8 cellular contexts compared by ENCODE assay signal in genomic region chr6:117482240-117483003, GRCh38. TPM values are rescaled to one million over a fixed set of nuclear protein-coding genes. Genes with fewer than 3 reads are reported as not detected.
A peak's percentile ranks its signal among the peaks of the same experiment; 100 is the strongest.
DNase-seq lines count a peak whose midpoint lies in the region; ATAC-seq and TF ChIP-seq lines count a peak whose summit lies in the region.

TSS of gene DCBLD1 (plus strand) at chr6:117482674. CDS start at chr6:117482782, 108 bp downstream.

- H3K27me3 ChIP-seq in colonic mucosa, result no peaks in the 10 kb centered on the region

- H3K36me3 ChIP-seq in colonic mucosa, result no peaks in the 10 kb centered on the region

- H3K27ac ChIP-seq in colonic mucosa, result peak within 1 kb of the TSS; percentile 87

- H3K4me3 ChIP-seq in colonic mucosa, result peak within 1 kb of the TSS; percentile 57

- TF ChIP-seq CTCF in colonic mucosa (IDR thresholded peaks at IDR 0.05), result no peak

- no peaks in the 10 kb centered on the region for H3K9me3 ChIP-seq in colonic mucosa

- H3K4me1 ChIP-seq in colonic mucosa, result peaks cover 5% of the 10 kb centered on the region

- intact Hi-C loops in colonic mucosa (cut with DNase I), result no loop called here

- peak; percentile 76 for ATAC-seq in HG02885 (IDR thresholded peaks at IDR 0.05; ENCODE audit: poor library complexity, unreplicated experiment)
- ATAC-seq in activated CD4-positive, CD25-positive, alpha-beta regulatory T cell treated with anti-CD3 and anti-CD28 coated beads, Interleukin-2, amount 50 U/mL, for 24 hours, result peak; percentile 82 to 84

- DNase-seq in NCI-H524 (lab: John Stamatoyannopoulos, UW) (peak; percentile 31 to 68), NCI-H524 treated with DMSO at 0.1 percent for 48 hours (lab: John Stamatoyannopoulos, UW) (no peak), NCI-H2196 treated with DMSO at 0.1 percent for 48 hours (lab: John Stamatoyannopoulos, UW; ENCODE audit: unreplicated experiment) (peak; percentile 58), colonic mucosa (peak; percentile 85), kidney tubule cell (ENCODE audit: low spot score) (peak; percentile 88)
- peak; percentile 11 to 39 for DNase-seq in stimulated activated CD4-positive, alpha-beta T cell treated with anti-CD3 and anti-CD28 coated beads, Interleukin-15, amount 100 ng/mL, for 48 hours (ENCODE audit: low read depth in 2 of 2)

- peak within 1 kb of the TSS; percentile 69 to 84 for H3K9ac ChIP-seq in colonic mucosa (ENCODE audit: low read depth in 2 of 2, low read length in 2 of 2)

RNA-seq across cellular contexts. Expression of gene DCBLD1, which starts in this region (rescaled TPM):
- total RNA-seq in colonic mucosa, result 10 to 100 TPM; 16.3 to 17.2 TPM
